ENCODE assay signal across 26 cellular contexts in the genomic region with DNA sequence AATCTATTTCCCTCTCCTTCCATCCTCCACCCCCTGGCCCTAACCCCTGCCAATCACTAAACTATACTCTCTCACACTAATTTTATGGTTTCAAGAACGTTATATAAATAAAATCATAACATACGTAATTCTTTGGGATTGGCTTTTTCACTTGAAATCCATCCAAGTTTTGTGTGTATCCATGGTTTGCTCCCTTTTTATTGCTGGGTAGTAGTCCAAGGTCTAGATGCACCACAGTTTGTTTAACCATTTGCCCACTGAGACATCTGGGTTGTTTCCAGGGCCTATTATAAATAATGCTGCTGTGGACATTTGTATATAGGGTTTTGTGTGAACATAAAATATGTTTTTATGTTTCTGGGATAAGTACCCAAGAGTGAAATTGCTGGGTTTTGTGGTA.
"Had no signal": no experiment of that assay in that cellular context is flagged by ENCODE, and none has a peak within 500 bp of the region (broad histone marks: within the 10 kb centered on the region; RNA-seq: fewer than 3 reads in every experiment).

No MANE protein-coding gene starts in this region.

- H3K27me3 Mint-ChIP-seq: activated naive CD8-positive, alpha-beta T cell treated with anti-CD3 and anti-CD28 coated beads, Interleukin-2, amount 10 ng/mL, durations not matched to agents 7 days and 5 days; stimulated activated naive B cell treated with anti-CD40 and anti-IgM and Interleukin-4, amounts not matched to agents 10 μg/mL and 1 μg/mL and 100 μg/mL, for 72 hours had no signal

- ATAC-seq: heart left ventricle; left cardiac atrium; lower lobe of right lung; naive thymus-derived CD4-positive, alpha-beta T cell; sciatic nerve; stimulated activated naive B cell treated with anti-CD40 and anti-IgM and Interleukin-4, amounts not matched to agents 10 μg/mL and 1 μg/mL and 100 μg/mL, for 72 hours; WTC11 had no signal

- H3K4me2 ChIP-seq: smooth muscle cell had no signal

- H3K9me3 ChIP-seq: breast epithelium, esophagus muscularis mucosa, heart left ventricle, lower lobe of right lung, transverse colon had no signal

- FAIRE-seq: urothelium cell line had no signal

- H3K27ac Mint-ChIP-seq: activated CD4-positive, alpha-beta memory T cell treated with anti-CD3 and anti-CD28 coated beads for 36 hours; activated naive CD4-positive, alpha-beta T cell treated with anti-CD3 and anti-CD28 coated beads for 36 hours; activated naive CD8-positive, alpha-beta T cell treated with anti-CD3 and anti-CD28 coated beads, Interleukin-2, amount 10 ng/mL, durations not matched to agents 7 days and 5 days; naive thymus-derived CD4-positive, alpha-beta T cell; WTC11 had no signal

- DNase-seq: activated CD4-positive, alpha-beta memory T cell treated with anti-CD3 and anti-CD28 coated beads for 36 hours; activated CD4-positive, alpha-beta T cell treated with anti-CD3 and anti-CD28 coated beads for 4 hours; activated effector memory CD4-positive, alpha-beta T cell treated with Interleukin-2 at 50 U/mL for 16 hours; activated naive CD4-positive, alpha-beta T cell treated with anti-CD3 and anti-CD28 coated beads for 36 hours; activated naive CD8-positive, alpha-beta T cell treated with anti-CD3 and anti-CD28 coated beads, Interleukin-2, amount 10 ng/mL, durations not matched to agents 7 days and 5 days; activated T-cell treated with anti-CD3 and anti-CD28 coated beads, Interleukin-2, amount 50 U/mL, for 48 hours; amniotic stem cell; dorsolateral prefrontal cortex; heart left ventricle; left cardiac atrium; lower lobe of right lung; naive thymus-derived CD4-positive, alpha-beta T cell; occipital lobe; posterior cingulate gyrus; stimulated activated CD4-positive, alpha-beta T cell treated with anti-CD3 and anti-CD28 coated beads, Interleukin-15, amount 100 ng/mL, for 24 hours; stimulated activated naive B cell treated with anti-CD40 and anti-IgM and Interleukin-4, amounts not matched to agents 10 μg/mL and 1 μg/mL and 100 μg/mL, for 72 hours; T1000; transverse colon had no signal

- H3K4me1 Mint-ChIP-seq: activated naive CD8-positive, alpha-beta T cell treated with anti-CD3 and anti-CD28 coated beads, Interleukin-2, amount 10 ng/mL, durations not matched to agents 7 days and 5 days; central memory CD8-positive, alpha-beta T cell; naive thymus-derived CD4-positive, alpha-beta T cell had no signal

- H3K27ac ChIP-seq: breast epithelium, dorsolateral prefrontal cortex, esophagus muscularis mucosa, heart left ventricle, lower lobe of right lung had no signal

- H3K4me1 ChIP-seq: breast epithelium, lower lobe of right lung had no signal

- H3K4me3 Mint-ChIP-seq: activated CD4-positive, alpha-beta memory T cell treated with anti-CD3 and anti-CD28 coated beads for 36 hours; activated naive CD4-positive, alpha-beta T cell treated with anti-CD3 and anti-CD28 coated beads for 36 hours; activated naive CD8-positive, alpha-beta T cell treated with anti-CD3 and anti-CD28 coated beads, Interleukin-2, amount 10 ng/mL, durations not matched to agents 7 days and 5 days; central memory CD8-positive, alpha-beta T cell; naive thymus-derived CD4-positive, alpha-beta T cell; neural crest cell; stimulated activated naive B cell treated with anti-CD40 and anti-IgM and Interleukin-4, amounts not matched to agents 10 μg/mL and 1 μg/mL and 100 μg/mL, for 72 hours; WTC11 had no signal

- H3K36me3 ChIP-seq: breast epithelium, esophagus muscularis mucosa, heart left ventricle, lower lobe of right lung, transverse colon had no signal

- H3K4me3 ChIP-seq: breast epithelium, dorsolateral prefrontal cortex, esophagus muscularis mucosa, heart left ventricle, lower lobe of right lung, smooth muscle cell, transverse colon had no signal

- H3K36me3 Mint-ChIP-seq: activated CD4-positive, alpha-beta memory T cell treated with anti-CD3 and anti-CD28 coated beads for 36 hours; activated naive CD8-positive, alpha-beta T cell treated with anti-CD3 and anti-CD28 coated beads, Interleukin-2, amount 10 ng/mL, durations not matched to agents 7 days and 5 days; naive thymus-derived CD4-positive, alpha-beta T cell; WTC11 had no signal

- H3K27me3 ChIP-seq: breast epithelium, dorsolateral prefrontal cortex, esophagus muscularis mucosa, heart left ventricle, transverse colon had no signal

- H3K9me3 Mint-ChIP-seq: activated CD4-positive, alpha-beta memory T cell treated with anti-CD3 and anti-CD28 coated beads for 36 hours; activated naive CD4-positive, alpha-beta T cell treated with anti-CD3 and anti-CD28 coated beads for 36 hours; activated naive CD8-positive, alpha-beta T cell treated with anti-CD3 and anti-CD28 coated beads, Interleukin-2, amount 10 ng/mL, durations not matched to agents 7 days and 5 days; central memory CD8-positive, alpha-beta T cell; naive thymus-derived CD4-positive, alpha-beta T cell; neural crest cell; WTC11 had no signal
